10 cellular contexts compared by ENCODE assay signal in genomic region chr7:116139007-116139406, GRCh38.
DNase-seq lines count a peak whose midpoint lies in the region; ATAC-seq and TF ChIP-seq lines count a peak whose summit lies in the region.
"Had no signal": no experiment of that assay in that cellular context is flagged by ENCODE, and none has a peak within 500 bp of the region (broad histone marks: within the 10 kb centered on the region; RNA-seq: fewer than 3 reads in every experiment).

No MANE protein-coding gene starts in this region.

- ATAC-seq in GM18868 (IDR thresholded peaks at IDR 0.05; ENCODE audit: unreplicated experiment) (peak; percentile 30), HG03342 (IDR thresholded peaks at IDR 0.05; ENCODE audit: unreplicated experiment) (no peak)
- ATAC-seq in activated naive CD8-positive, alpha-beta T cell treated with anti-CD3 and anti-CD28 coated beads, Interleukin-2, amount 50 U/mL, for 24 hours, result no peak
- no peak for ATAC-seq in CD8-positive, alpha-beta T cell

- H3K4me1 Mint-ChIP-seq in progenitor cell of endocrine pancreas (ENCODE audit: low read depth), result peaks cover 23% of the 10 kb centered on the region
- peaks cover 11% of the 10 kb centered on the region for H3K4me1 Mint-ChIP-seq in activated naive CD8-positive, alpha-beta T cell treated with anti-CD3 and anti-CD28 coated beads, Interleukin-2, amount 50 U/mL, for 24 hours
- peaks cover 6% of the 10 kb centered on the region for H3K4me1 Mint-ChIP-seq in CD8-positive, alpha-beta T cell (ENCODE audit: low read depth)

- peaks cover 2% of the 10 kb centered on the region for H3K27me3 Mint-ChIP-seq in progenitor cell of endocrine pancreas
- H3K27me3 Mint-ChIP-seq in activated naive CD8-positive, alpha-beta T cell treated with anti-CD3 and anti-CD28 coated beads, Interleukin-2, amount 50 U/mL, for 24 hours, result peaks cover 1% of the 10 kb centered on the region
- H3K27me3 Mint-ChIP-seq in CD8-positive, alpha-beta T cell (ENCODE audit: low read depth), result peaks cover 2% of the 10 kb centered on the region

- H3K27ac ChIP-seq in left ventricle myocardium inferior (replicated peaks), result peak overlapping the region; percentile 54
- H3K27ac ChIP-seq in CD8-positive, alpha-beta T cell (ENCODE audit: low read depth, low read length), result no peak overlapping the region
- H3K27ac ChIP-seq: spleen had no signal

- DNase-seq in anterior cingulate cortex (lab: John Stamatoyannopoulos, UW) (peak in 36 of 58 donors; percentile 1 to 77 (median 24)), left ventricle myocardium inferior (no peak), progenitor cell of endocrine pancreas (ENCODE audit: low spot score, unreplicated experiment) (no peak)
- no peak for DNase-seq in activated naive CD8-positive, alpha-beta T cell treated with anti-CD3 and anti-CD28 coated beads, Interleukin-2, amount 50 U/mL, for 24 hours
- no peak for DNase-seq in activated T-cell treated with anti-CD3 and anti-CD28 coated beads, Interleukin-2, amount 50 U/mL, for 1 hour
- no peak for DNase-seq in CD8-positive, alpha-beta T cell
- DNase-seq: erythroblast, spleen had no signal

- peaks cover 11% of the 10 kb centered on the region for H3K4me1 ChIP-seq in left ventricle myocardium inferior
- H3K4me1 ChIP-seq in CD8-positive, alpha-beta T cell (ENCODE audit: insufficient read depth, low read length), result peaks cover 4% of the 10 kb centered on the region

- H3K36me3 Mint-ChIP-seq in progenitor cell of endocrine pancreas (ENCODE audit: insufficient read depth), result no peaks in the 10 kb centered on the region
- no peaks in the 10 kb centered on the region for H3K36me3 Mint-ChIP-seq in activated naive CD8-positive, alpha-beta T cell treated with anti-CD3 and anti-CD28 coated beads, Interleukin-2, amount 50 U/mL, for 24 hours (ENCODE audit: low read depth)
- H3K36me3 Mint-ChIP-seq in CD8-positive, alpha-beta T cell, result no peaks in the 10 kb centered on the region

- no peaks in the 10 kb centered on the region for H3K27me3 ChIP-seq in left ventricle myocardium inferior (ENCODE audit: low read depth)
- no peaks in the 10 kb centered on the region for H3K27me3 ChIP-seq in CD8-positive, alpha-beta T cell (ENCODE audit: insufficient read depth, low read length)
- H3K27me3 ChIP-seq: spleen had no signal

- peak overlapping the region; percentile 28 for H3K27ac Mint-ChIP-seq in progenitor cell of endocrine pancreas
- H3K27ac Mint-ChIP-seq in activated naive CD8-positive, alpha-beta T cell treated with anti-CD3 and anti-CD28 coated beads, Interleukin-2, amount 50 U/mL, for 24 hours, result no peak overlapping the region
- no peak overlapping the region for H3K27ac Mint-ChIP-seq in CD8-positive, alpha-beta T cell

- intact Hi-C loops in left ventricle myocardium inferior (cut with micrococcal nuclease), result no loop called here
- intact Hi-C loops in CD8-positive, alpha-beta T cell (cut with DNase I, micrococcal nuclease), result no loop called here

- H3K4me3 ChIP-seq in left ventricle myocardium inferior, result no peak overlapping the region
- H3K4me3 ChIP-seq in CD8-positive, alpha-beta T cell (ENCODE audit: low read depth, low read length), result no peak overlapping the region
- H3K4me3 ChIP-seq: spleen had no signal

- POLR2A ChIA-PET in CD8-positive, alpha-beta T cell (lab: Charles Lee), result no interaction called here

- H3K9me3 ChIP-seq in left ventricle myocardium inferior (replicated peaks), result no peaks in the 10 kb centered on the region
- no peaks in the 10 kb centered on the region for H3K9me3 ChIP-seq in CD8-positive, alpha-beta T cell (ENCODE audit: low read length)
- H3K9me3 ChIP-seq: spleen had no signal

- H3K9me3 Mint-ChIP-seq in progenitor cell of endocrine pancreas (ENCODE audit: low read depth), result no peaks in the 10 kb centered on the region
- no peaks in the 10 kb centered on the region for H3K9me3 Mint-ChIP-seq in activated naive CD8-positive, alpha-beta T cell treated with anti-CD3 and anti-CD28 coated beads, Interleukin-2, amount 50 U/mL, for 24 hours
- no peaks in the 10 kb centered on the region for H3K9me3 Mint-ChIP-seq in CD8-positive, alpha-beta T cell

- no peak overlapping the region for H3K4me3 Mint-ChIP-seq in progenitor cell of endocrine pancreas (ENCODE audit: low read depth)
- no peak overlapping the region for H3K4me3 Mint-ChIP-seq in activated naive CD8-positive, alpha-beta T cell treated with anti-CD3 and anti-CD28 coated beads, Interleukin-2, amount 50 U/mL, for 24 hours
- no peak overlapping the region for H3K4me3 Mint-ChIP-seq in CD8-positive, alpha-beta T cell

- no peak for TF ChIP-seq CTCF in left ventricle myocardium inferior (IDR thresholded peaks at IDR 0.05; ENCODE audit: borderline replicate concordance)
- TF ChIP-seq CTCF in progenitor cell of endocrine pancreas (IDR thresholded peaks at IDR 0.05; ENCODE audit: unreplicated experiment), result no peak
- no peak for TF ChIP-seq CTCF in CD8-positive, alpha-beta T cell (IDR thresholded peaks at IDR 0.05)

- CTCF ChIA-PET in CD8-positive, alpha-beta T cell (lab: Charles Lee), result interaction anchor here (0.6 to 1.2 kb wide), 5 partner anchors 14 to 93 kb away, joined by 3 to 4 read pairs (median 3); no protein-coding TSS in a partner anchor

- no peaks in the 10 kb centered on the region for H3K36me3 ChIP-seq in left ventricle myocardium inferior
- H3K36me3 ChIP-seq in CD8-positive, alpha-beta T cell (ENCODE audit: insufficient read depth, low read length), result no peaks in the 10 kb centered on the region
- H3K36me3 ChIP-seq: spleen had no signal

Comparison
In these comparisons a context has a peak if more than half of its experiments do, and no peak if none do; other contexts are left out.
1. DNase-seq: peak in anterior cingulate cortex (36 of 58); none in left ventricle myocardium inferior (single experiment), progenitor cell of endocrine pancreas (single experiment), activated naive CD8-positive, alpha-beta T cell treated with anti-CD3 and anti-CD28 coated beads, Interleukin-2, amount 50 U/mL, for 24 hours (single experiment), activated T-cell treated with anti-CD3 and anti-CD28 coated beads, Interleukin-2, amount 50 U/mL, for 1 hour (single experiment) and CD8-positive, alpha-beta T cell (0 of 7).